20 cellular contexts compared by ENCODE assay signal in genomic region chr1:38584408-38585037, GRCh38.
DNase-seq lines count a peak whose midpoint lies in the region; ATAC-seq, FAIRE-seq and TF ChIP-seq lines count a peak whose summit lies in the region.
"Had no signal": no experiment of that assay in that cellular context is flagged by ENCODE, and none has a peak within 500 bp of the region (broad histone marks: within the 10 kb centered on the region; RNA-seq: fewer than 3 reads in every experiment).

No MANE protein-coding gene starts in this region.

- H3K4me3 ChIP-seq in A673 (ENCODE audit: low read depth, low read length, poor library complexity, severe bottlenecking), result peak overlapping the region; percentile 2
- H3K4me3 ChIP-seq in mesendoderm (ENCODE audit: low read length), result no peak overlapping the region
- no peak overlapping the region for H3K4me3 ChIP-seq in heart right ventricle
- H3K4me3 ChIP-seq: GM23338 had no signal

- H4K5ac ChIP-seq in mesendoderm (ENCODE audit: low read length), result no peak overlapping the region

- no peak for TF ChIP-seq CTCF in A673 (conservative IDR thresholded peaks at IDR 0.05; ENCODE audit: low read depth, low read length)
- no peak for TF ChIP-seq CTCF in heart right ventricle (IDR thresholded peaks at IDR 0.05)

- no peaks in the 10 kb centered on the region for H3K36me3 ChIP-seq in A673 (ENCODE audit: insufficient read depth, low read length, poor library complexity, severe bottlenecking)
- no peaks in the 10 kb centered on the region for H3K36me3 ChIP-seq in mesendoderm (ENCODE audit: control insufficient read depth, insufficient read depth, low read length)
- H3K36me3 ChIP-seq in heart right ventricle, result no peaks in the 10 kb centered on the region

- no CpG with 5 or more reads among the region's 9 CpGs for WGBS in mesendoderm (ENCODE audit: extremely low coverage, insufficient coverage, low lambda C conversion rate)
- WGBS in heart right ventricle, 2 donors, result 66 to 78% methylated on average over 9 of the region's 9 CpGs

- CTCF ChIA-PET in A673 (lab: Charles Lee), result interaction anchor here (0.6 kb wide), 1 partner anchor 538 kb away, joined by 4 read pairs; no protein-coding TSS in a partner anchor

- H3K4ac ChIP-seq in mesendoderm (ENCODE audit: low read depth, low read length), result no peak overlapping the region

- no peak overlapping the region for H2BK5ac ChIP-seq in mesendoderm (ENCODE audit: low read length)

- intact Hi-C loops in A673 (cut with micrococcal nuclease; ENCODE audit: unreplicated experiment) (loop anchor here (1.0 to 5.0 kb wide), 5 partner anchors 77 to 557 kb away; no protein-coding TSS in a partner anchor), heart right ventricle (cut with DNase I) (loop anchor here in 4 of 10 donors (5.0 to 10.0 kb wide), 3 partner anchors 540 to 550 kb away; partner anchors contain the start of gene POU3F1 (in 2 of the 4))

- H2AK5ac ChIP-seq in mesendoderm (ENCODE audit: low read length), result no peak overlapping the region

- ATAC-seq in HG03565 (IDR thresholded peaks at IDR 0.05; ENCODE audit: unreplicated experiment) (no peak), heart right ventricle (no peak)
- ATAC-seq: GM23338, HCT116 had no signal

- H3K79me2 ChIP-seq in mesendoderm (ENCODE audit: control insufficient read depth, insufficient read depth, low read length), result no peaks in the 10 kb centered on the region

- no peak overlapping the region for H3K9ac ChIP-seq in mesendoderm (ENCODE audit: low read length)

- peak; percentile 9 for FAIRE-seq in GM12892 (lab: Jason Lieb, UNC)
- FAIRE-seq: G401.6, GM19239 had no signal

- no peak overlapping the region for H3K23ac ChIP-seq in mesendoderm (ENCODE audit: low read length)

- H3K79me1 ChIP-seq in mesendoderm (ENCODE audit: low read length), result no peaks in the 10 kb centered on the region

- BruUV-seq in A673 (replicated peaks; lab: Mats Ljungman, UMichigan), result no TSS peak

- TF ChIP-seq POLR2A in GM12892 (IDR thresholded peaks at IDR 0.05; ENCODE audit: low read depth, low read length), result no peak

- no peak overlapping the region for H4K8ac ChIP-seq in mesendoderm (ENCODE audit: low read depth, low read length)

- H3K27ac ChIP-seq in A673 (ENCODE audit: low read depth, low read length, poor library complexity, severe bottlenecking) (peak overlapping the region; percentile 78), mesendoderm (ENCODE audit: low read depth, low read length) (no peak overlapping the region), heart right ventricle (no peak overlapping the region)

- DNase-seq in A673 (ENCODE audit: low spot score) (peak; percentile 76), GM12892 (ENCODE audit: insufficient read length) (no peak), mesendoderm (peak; percentile 23), NCI-H1048 (lab: John Stamatoyannopoulos, UW) (no peak), heart right ventricle (no peak), EL (no peak)
- DNase-seq in activated CD8-positive, alpha-beta memory T cell treated with anti-CD3 and anti-CD28 coated beads, Interleukin-2, amount 50 U/mL, for 48 hours, result peak; percentile 12
- DNase-seq: C1 segment of cervical spinal cord, DND-41, Karpas-422, NCI-H1436, NCI-H1930, NCI-H446, OCI-M1, Right ventricle myocardium superior had no signal

- no peak overlapping the region for H2BK120ac ChIP-seq in mesendoderm (ENCODE audit: low read depth, low read length)

- no peak overlapping the region for H3K18ac ChIP-seq in mesendoderm (ENCODE audit: low read length)

- no peak overlapping the region for H3K56ac ChIP-seq in mesendoderm (ENCODE audit: low read length)

- H3K4me2 ChIP-seq in mesendoderm (ENCODE audit: low read length), result no peak overlapping the region
- H3K4me2 ChIP-seq: GM23338 had no signal

- H3K9me3 ChIP-seq in A673 (ENCODE audit: low read depth, low read length, poor library complexity, severe bottlenecking) (no peaks in the 10 kb centered on the region), heart right ventricle (peaks cover 0 to 12% (median 0%) of the 10 kb centered on the region in 11 donors)

- H3K4me1 ChIP-seq in A673 (ENCODE audit: insufficient read depth, low read length, poor library complexity, severe bottlenecking), result peaks cover 84% of the 10 kb centered on the region
- peaks cover 5% of the 10 kb centered on the region for H3K4me1 ChIP-seq in mesendoderm (ENCODE audit: control insufficient read depth, low read depth, low read length)
- peaks cover 0 to 7% (median 0%) of the 10 kb centered on the region in 9 donors for H3K4me1 ChIP-seq in heart right ventricle

- no peak overlapping the region for H2BK15ac ChIP-seq in mesendoderm (replicated peaks; ENCODE audit: low read depth)

- H3K27me3 ChIP-seq in A673 (replicated peaks; ENCODE audit: insufficient read depth, low read depth, low read length, poor library complexity), result no peaks in the 10 kb centered on the region
- no peaks in the 10 kb centered on the region for H3K27me3 ChIP-seq in mesendoderm (ENCODE audit: insufficient read depth, low read length, poor library complexity)
- H3K27me3 ChIP-seq in heart right ventricle, result peaks cover 0 to 25% (median 14%) of the 10 kb centered on the region in 7 donors

- POLR2A ChIA-PET in A673 (lab: Charles Lee; ENCODE audit: low non-redundant PET), result no interaction called here

Comparison
In these comparisons a context has a peak if more than half of its experiments do, and no peak if none do; other contexts are left out.
1. DNase-seq: peak in A673 (single experiment), activated CD8-positive, alpha-beta memory T cell treated with anti-CD3 and anti-CD28 coated beads, Interleukin-2, amount 50 U/mL, for 48 hours (single experiment) and mesendoderm (single experiment); none in GM12892 (single experiment), NCI-H1048 (single experiment), heart right ventricle (0 of 2) and EL (single experiment).